ENCODE assay signal across 1 cellular context in the genomic region with DNA sequence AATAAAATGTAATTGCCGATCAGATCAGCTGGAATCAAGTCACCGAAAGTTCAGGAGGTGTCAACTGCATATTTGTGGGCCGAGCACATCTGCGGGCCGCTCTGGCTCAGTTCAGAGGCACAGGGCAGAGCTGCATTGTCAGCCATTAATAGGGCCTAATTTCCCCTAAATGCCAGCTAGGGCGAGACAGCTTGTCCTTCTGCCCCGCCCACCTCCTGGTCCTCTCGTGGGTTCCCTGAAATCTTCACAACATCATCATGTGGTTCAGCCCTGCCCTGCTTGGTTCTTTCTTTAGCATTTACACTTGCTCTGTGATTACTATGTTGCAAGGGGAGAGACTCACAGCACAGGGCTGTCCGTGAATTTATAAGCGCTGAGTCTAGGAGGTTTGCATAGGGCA.
TF ChIP-seq lines count a peak whose summit lies in the region.

No MANE protein-coding gene starts in this region.

TF ChIP-seq in HepG2, 621 proteins besides CTCF, POLR2A, EP300 and RAD21 (continued from another document):
- TF ChIP-seq, protein P1, sequence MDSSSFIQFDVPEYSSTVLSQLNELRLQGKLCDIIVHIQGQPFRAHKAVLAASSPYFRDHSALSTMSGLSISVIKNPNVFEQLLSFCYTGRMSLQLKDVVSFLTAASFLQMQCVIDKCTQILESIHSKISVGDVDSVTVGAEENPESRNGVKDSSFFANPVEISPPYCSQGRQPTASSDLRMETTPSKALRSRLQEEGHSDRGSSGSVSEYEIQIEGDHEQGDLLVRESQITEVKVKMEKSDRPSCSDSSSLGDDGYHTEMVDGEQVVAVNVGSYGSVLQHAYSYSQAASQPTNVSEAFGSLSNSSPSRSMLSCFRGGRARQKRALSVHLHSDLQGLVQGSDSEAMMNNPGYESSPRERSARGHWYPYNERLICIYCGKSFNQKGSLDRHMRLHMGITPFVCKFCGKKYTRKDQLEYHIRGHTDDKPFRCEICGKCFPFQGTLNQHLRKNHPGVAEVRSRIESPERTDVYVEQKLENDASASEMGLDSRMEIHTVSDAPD (CRISPR knock-in tag; IDR thresholded peaks at IDR 0.05) = no peak
- no peak for TF ChIP-seq RXRB (CRISPR knock-in tag; IDR thresholded peaks at IDR 0.05; ENCODE audit: borderline replicate concordance)
